Comparison of ENCODE assay signal across 14 cellular contexts in genomic region chr5:103519550-103519949, GRCh38. TPM values are rescaled to one million over a fixed set of nuclear protein-coding genes. Genes with fewer than 3 reads are reported as not detected.
A peak's percentile ranks its signal among the peaks of the same experiment; 100 is the strongest.
DNase-seq lines count a peak whose midpoint lies in the region; ATAC-seq and TF ChIP-seq lines count a peak whose summit lies in the region.
"Had no signal": no experiment of that assay in that cellular context is flagged by ENCODE, and none has a peak within 500 bp of the region (broad histone marks: within the 10 kb centered on the region; RNA-seq: fewer than 3 reads in every experiment).

No MANE protein-coding gene starts in this region.

- CTCF ChIA-PET in AG04449 (lab: Yijun Ruan, JAX): interaction anchor here (1.0 to 1.2 kb wide), 3 partner anchors 8 to 261 kb away, joined by 3 to 4 read pairs (median 3); partner anchors contain the start of gene MACIR

- POLR2A ChIA-PET in AG04449 (lab: Yijun Ruan, JAX): no interaction called here

- no peak overlapping the region for H3K4me3 ChIP-seq in AG04449 (ENCODE audit: low read depth, low read length)

- no peaks in the 10 kb centered on the region for H3K36me3 Mint-ChIP-seq in glutamatergic neuron (ENCODE audit: unreplicated experiment)
- H3K36me3 Mint-ChIP-seq in T-helper 17 cell (ENCODE audit: low read depth): no peaks in the 10 kb centered on the region
- H3K36me3 Mint-ChIP-seq: stimulated activated effector memory CD8-positive, alpha-beta T cell treated with anti-CD3 and anti-CD28 coated beads, Interleukin-12 subunit alpha, Interleukin-12 subunit beta, amount 100 ng/mL, for 72 hours had no signal

- H3K4me1 Mint-ChIP-seq in glutamatergic neuron (ENCODE audit: low read depth, unreplicated experiment) (no peaks in the 10 kb centered on the region), T-helper 17 cell (peaks cover 5% of the 10 kb centered on the region)
- H3K4me1 Mint-ChIP-seq: activated CD4-positive, alpha-beta T cell treated with anti-CD3 and anti-CD28 coated beads, Interleukin-2, amount 10 ng/mL, durations not matched to agents 24 days and 14 days; stimulated activated effector memory CD8-positive, alpha-beta T cell treated with anti-CD3 and anti-CD28 coated beads, Interleukin-12 subunit alpha, Interleukin-12 subunit beta, amount 100 ng/mL, for 72 hours had no signal

- H3K4me3 Mint-ChIP-seq in glutamatergic neuron (ENCODE audit: unreplicated experiment): no peak overlapping the region
- no peak overlapping the region for H3K4me3 Mint-ChIP-seq in T-helper 17 cell
- H3K4me3 Mint-ChIP-seq: activated CD4-positive, alpha-beta T cell treated with anti-CD3 and anti-CD28 coated beads, Interleukin-2, amount 10 ng/mL, durations not matched to agents 24 days and 14 days; activated naive CD4-positive, alpha-beta T cell treated with anti-CD3 and anti-CD28 coated beads for 36 hours; stimulated activated effector memory CD8-positive, alpha-beta T cell treated with anti-CD3 and anti-CD28 coated beads, Interleukin-12 subunit alpha, Interleukin-12 subunit beta, amount 100 ng/mL, for 72 hours had no signal

- TF ChIP-seq CTCF in AG04449 (IDR thresholded peaks at IDR 0.05; ENCODE audit: insufficient read depth, low read length, missing control alignments) (peak; percentile 9), GM12872 (IDR thresholded peaks at IDR 0.05; ENCODE audit: insufficient read depth, low read depth, low read length) (peak; percentile 21; the same call in 1 of the 3 replicates), glutamatergic neuron (IDR thresholded peaks at IDR 0.05; ENCODE audit: partially characterized antibody, unreplicated experiment) (peak; percentile 19)

- ATAC-seq in HG02571 (IDR thresholded peaks at IDR 0.05; ENCODE audit: unreplicated experiment): no peak
- ATAC-seq in T-helper 17 cell: no peak
- ATAC-seq: stimulated activated effector memory CD8-positive, alpha-beta T cell treated with anti-CD3 and anti-CD28 coated beads, Interleukin-12 subunit alpha, Interleukin-12 subunit beta, amount 100 ng/mL, for 72 hours had no signal

- H3K27ac Mint-ChIP-seq in glutamatergic neuron (ENCODE audit: unreplicated experiment) (no peak overlapping the region), T-helper 17 cell (no peak overlapping the region)
- H3K27ac Mint-ChIP-seq: activated CD4-positive, alpha-beta T cell treated with anti-CD3 and anti-CD28 coated beads, Interleukin-2, amount 10 ng/mL, durations not matched to agents 24 days and 14 days; activated naive CD4-positive, alpha-beta T cell treated with anti-CD3 and anti-CD28 coated beads for 36 hours; stimulated activated effector memory CD8-positive, alpha-beta T cell treated with anti-CD3 and anti-CD28 coated beads, Interleukin-12 subunit alpha, Interleukin-12 subunit beta, amount 100 ng/mL, for 72 hours had no signal

- DNase-seq in AG04449 (ENCODE audit: low read depth, low spot score) (no peak), SK-MEL-5 (ENCODE audit: low read depth, low spot score) (peak; percentile 50), glutamatergic neuron (peak; percentile 17), germinal center (ENCODE audit: low spot score) (no peak), T-helper 17 cell (no peak), NCI-H446 treated with DMSO at 0.1 percent for 48 hours (lab: John Stamatoyannopoulos, UW) (no peak)
- DNase-seq: activated CD4-positive, alpha-beta T cell treated with anti-CD3 and anti-CD28 coated beads, Interleukin-2, amount 10 ng/mL, durations not matched to agents 24 days and 14 days; activated naive CD4-positive, alpha-beta T cell treated with anti-CD3 and anti-CD28 coated beads for 36 hours; effector CD4-positive, alpha-beta T cell; NCI-H2081; SHP77 treated with DMSO at 0.1 percent for 48 hours had no signal

- no peaks in the 10 kb centered on the region for H3K9me3 ChIP-seq in T-helper 17 cell (ENCODE audit: control insufficient read depth, low read length, poor library complexity, severe bottlenecking)

- H3K27me3 Mint-ChIP-seq in glutamatergic neuron (ENCODE audit: unreplicated experiment) (no peaks in the 10 kb centered on the region), T-helper 17 cell (peaks cover 31% of the 10 kb centered on the region)

- in situ Hi-C loops in SK-MEL-5 (cut with HindIII; ENCODE audit: low pct_unique_long_range_greater_than_20kb, low sequenced_read_pairs): no loop called here

- no peaks in the 10 kb centered on the region for H3K9me3 Mint-ChIP-seq in glutamatergic neuron (ENCODE audit: unreplicated experiment)
- H3K9me3 Mint-ChIP-seq: activated CD4-positive, alpha-beta T cell treated with anti-CD3 and anti-CD28 coated beads, Interleukin-2, amount 10 ng/mL, durations not matched to agents 24 days and 14 days; activated naive CD4-positive, alpha-beta T cell treated with anti-CD3 and anti-CD28 coated beads for 36 hours; stimulated activated effector memory CD8-positive, alpha-beta T cell treated with anti-CD3 and anti-CD28 coated beads, Interleukin-12 subunit alpha, Interleukin-12 subunit beta, amount 100 ng/mL, for 72 hours had no signal

RNA-seq across cellular contexts. Expression of gene NUDT12, which starts 43.0 kb away (rescaled TPM):
- total RNA-seq in SK-MEL-5 (2014; rRNA removed; shearing (Covaris generic)): 26.4 and 29.3 TPM in 2 replicates
- polyA plus RNA-seq in SK-MEL-5 (2015; cell fraction: cytosol; rRNA removed): 9.4 and 15.2 TPM in 2 replicates
- polyA plus RNA-seq in SK-MEL-5 (2015; cell fraction: nucleus; rRNA removed): 122 and 124 TPM in 2 replicates
- total RNA-seq in glutamatergic neuron (ENCODE audit: unreplicated experiment) (10.9 TPM), T-helper 17 cell (under 1 TPM; 0.18 to 0.57 TPM)

Comparison
In these comparisons a context has a peak if more than half of its experiments do, and no peak if none do; other contexts are left out.
1. DNase-seq: peak in SK-MEL-5 (single experiment) and glutamatergic neuron (single experiment); none in AG04449 (single experiment), germinal center (single experiment), T-helper 17 cell (0 of 3) and NCI-H446 treated with DMSO at 0.1 percent for 48 hours (single experiment).
2. Peak in every context shown above with its lines, with median percentiles within 50 percentile points of each other: CTCF ChIP-seq.